ENCODE assay signal across 1 cellular context in genomic region chr19:47430041-47430802, GRCh38.
TF ChIP-seq lines count a peak whose summit lies in the region.

No MANE protein-coding gene starts in this region.

TF ChIP-seq in HepG2, 621 proteins besides CTCF, POLR2A, EP300 and RAD21 (continued from another document and continues in another):
- peak; percentile 21; the same call in 1 of the 2 replicates for TF ChIP-seq PATZ1 (CRISPR knock-in tag; IDR thresholded peaks at IDR 0.05)
- peak; percentile 80; the same call in 1 of the 2 replicates for TF ChIP-seq ARHGAP35 (CRISPR knock-in tag; IDR thresholded peaks at IDR 0.05; ENCODE audit: borderline replicate concordance)
- TF ChIP-seq ZNF709 (CRISPR knock-in tag; IDR thresholded peaks at IDR 0.05) = peak; percentile 96
- no peak for TF ChIP-seq HMGA1 (CRISPR knock-in tag; conservative IDR thresholded peaks at IDR 0.05)
- TF ChIP-seq SALL1 (CRISPR knock-in tag; IDR thresholded peaks at IDR 0.05) = peak; percentile 74
- no peak for TF ChIP-seq MXI1 (IDR thresholded peaks at IDR 0.05; ENCODE audit: borderline replicate concordance, low read depth, low read length)
- no peak for TF ChIP-seq AHDC1 (CRISPR knock-in tag; IDR thresholded peaks at IDR 0.05; ENCODE audit: borderline replicate concordance)
- no peak for TF ChIP-seq ZSCAN30 (CRISPR knock-in tag; IDR thresholded peaks at IDR 0.05)
- TF ChIP-seq ZNF569 (CRISPR knock-in tag; IDR thresholded peaks at IDR 0.05; ENCODE audit: borderline replicate concordance) = no peak
- no peak for TF ChIP-seq SMAD9 (CRISPR knock-in tag; IDR thresholded peaks at IDR 0.05)
- no peak; the same call in 1 of the 2 replicates for TF ChIP-seq ZNF33B (CRISPR knock-in tag; IDR thresholded peaks at IDR 0.05)
- peak; percentile 73; the same call in 1 of the 2 replicates for TF ChIP-seq ZHX2 (IDR thresholded peaks at IDR 0.05; ENCODE audit: low read depth)
- no peak for TF ChIP-seq ZHX2 (CRISPR knock-in tag; IDR thresholded peaks at IDR 0.05; ENCODE audit: borderline replicate concordance)
- TF ChIP-seq PPARG (CRISPR knock-in tag; conservative IDR thresholded peaks at IDR 0.05) = no peak
- no peak for TF ChIP-seq GRHL1 (CRISPR knock-in tag; conservative IDR thresholded peaks at IDR 0.05)
- TF ChIP-seq MIER3 (CRISPR knock-in tag; IDR thresholded peaks at IDR 0.05; ENCODE audit: borderline replicate concordance) = no peak
- TF ChIP-seq NR2C2 (CRISPR knock-in tag; IDR thresholded peaks at IDR 0.05; ENCODE audit: borderline replicate concordance) = no peak
- TF ChIP-seq ZNF562 (CRISPR knock-in tag; IDR thresholded peaks at IDR 0.05; ENCODE audit: borderline replicate concordance) = no peak
- no peak for TF ChIP-seq GZF1 (CRISPR knock-in tag; IDR thresholded peaks at IDR 0.05)
- no peak for TF ChIP-seq BRF2 (CRISPR knock-in tag; IDR thresholded peaks at IDR 0.05)
- 0 out of 2 replicates have a peak, but pooled peaks have one; percentile 26 for TF ChIP-seq RARA (CRISPR knock-in tag; IDR thresholded peaks at IDR 0.05)
- 0 out of 2 replicates have a peak, but pooled peaks have one; percentile 40 for TF ChIP-seq ZNF136 (CRISPR knock-in tag; IDR thresholded peaks at IDR 0.05; ENCODE audit: low read depth)
- TF ChIP-seq RXRA (CRISPR knock-in tag; IDR thresholded peaks at IDR 0.05) = peak; percentile 72
- TF ChIP-seq ZBTB43 (CRISPR knock-in tag; conservative IDR thresholded peaks at IDR 0.05) = peak; percentile 63; the same call in 1 of the 2 replicates
- no peak for TF ChIP-seq SRSF9 (IDR thresholded peaks at IDR 0.05; ENCODE audit: borderline replicate concordance, insufficient read depth, low read depth, low read length, poor library complexity, severe bottlenecking)
- TF ChIP-seq ZMAT3 (CRISPR knock-in tag; conservative IDR thresholded peaks at IDR 0.05) = peak; percentile 91
- peak; percentile 49; the same call in 1 of the 2 replicates for TF ChIP-seq PHF20 (CRISPR knock-in tag; IDR thresholded peaks at IDR 0.05)
- peak; percentile 57; the same call in 1 of the 2 replicates for TF ChIP-seq ZFYVE20 (CRISPR knock-in tag; IDR thresholded peaks at IDR 0.05; ENCODE audit: borderline replicate concordance, low read depth)
- no peak for TF ChIP-seq PBX2 (CRISPR knock-in tag; IDR thresholded peaks at IDR 0.05)
- no peak for TF ChIP-seq SSRP1 (CRISPR knock-in tag; IDR thresholded peaks at IDR 0.05)
- TF ChIP-seq ZNF609 (CRISPR knock-in tag; IDR thresholded peaks at IDR 0.05; ENCODE audit: borderline replicate concordance) = 0 out of 2 replicates have a peak, but pooled peaks have one; percentile 55
